ENCODE assay signal across 18 cellular contexts in genomic region chr10:119673271-119673670, GRCh38. TPM values are rescaled to one million over a fixed set of nuclear protein-coding genes. Genes with fewer than 3 reads are reported as not detected.
DNase-seq lines count a peak whose midpoint lies in the region; ATAC-seq and TF ChIP-seq lines count a peak whose summit lies in the region.
"Had no signal": no experiment of that assay in that cellular context is flagged by ENCODE, and none has a peak within 500 bp of the region (broad histone marks: within the 10 kb centered on the region; RNA-seq: fewer than 3 reads in every experiment).

No MANE protein-coding gene starts in this region.

- no peak overlapping the region for H2BK5ac ChIP-seq in mesendoderm (ENCODE audit: low read length)

- H3K4me2 ChIP-seq in mesendoderm (ENCODE audit: low read length) = no peak overlapping the region

- peaks cover 9% of the 10 kb centered on the region for H3K4me1 Mint-ChIP-seq in T-helper 17 cell

- no peak overlapping the region for H3K56ac ChIP-seq in mesendoderm (ENCODE audit: low read length)

- no peak overlapping the region for H3K18ac ChIP-seq in mesendoderm (ENCODE audit: low read length)

- H3K4me3 ChIP-seq in A673 (ENCODE audit: low read depth, low read length, poor library complexity, severe bottlenecking) = no peak overlapping the region
- H3K4me3 ChIP-seq in H7 (ENCODE audit: insufficient read depth, low read depth, low read length) = no peak overlapping the region
- H3K4me3 ChIP-seq in mesendoderm (ENCODE audit: low read length) = no peak overlapping the region
- no peak overlapping the region for H3K4me3 ChIP-seq in coronary artery
- H3K4me3 ChIP-seq: breast epithelium, sigmoid colon had no signal

- no peaks in the 10 kb centered on the region for H3K9me3 ChIP-seq in A673 (ENCODE audit: low read depth, low read length, poor library complexity, severe bottlenecking)
- no peaks in the 10 kb centered on the region for H3K9me3 ChIP-seq in T-helper 17 cell (ENCODE audit: control insufficient read depth, low read length, poor library complexity, severe bottlenecking)
- H3K9me3 ChIP-seq: breast epithelium, sigmoid colon had no signal

- no peaks in the 10 kb centered on the region for H3K27me3 ChIP-seq in A673 (replicated peaks; ENCODE audit: insufficient read depth, low read depth, low read length, poor library complexity)
- H3K27me3 ChIP-seq in H7 (ENCODE audit: control insufficient read depth, insufficient read depth, low read length) = no peaks in the 10 kb centered on the region
- H3K27me3 ChIP-seq in mesendoderm (ENCODE audit: insufficient read depth, low read length, poor library complexity) = no peaks in the 10 kb centered on the region
- H3K27me3 ChIP-seq: breast epithelium, sigmoid colon had no signal

- no TSS peak for BruUV-seq in A673 (replicated peaks; lab: Mats Ljungman, UMichigan)

- H2BK15ac ChIP-seq in mesendoderm (replicated peaks; ENCODE audit: low read depth) = no peak overlapping the region

- no peak overlapping the region for H3K4me3 Mint-ChIP-seq in T-helper 17 cell
- H3K4me3 Mint-ChIP-seq: CD4-positive, CD25-positive, alpha-beta regulatory T cell; dendritic cell treated with granulocyte-macrophage colony-stimulating factor and Interleukin-4, amounts not matched to agents 40 ng/mL and 50 ng/mL, for 4 days; nephron had no signal

- TF ChIP-seq CTCF in A673 (conservative IDR thresholded peaks at IDR 0.05; ENCODE audit: low read depth, low read length) (no peak), coronary artery (IDR thresholded peaks at IDR 0.05) (no peak)

- H4K8ac ChIP-seq in mesendoderm (ENCODE audit: low read depth, low read length) = no peak overlapping the region

- ATAC-seq in T-helper 17 cell = no peak
- ATAC-seq: left cardiac atrium had no signal

- WGBS in mesendoderm (ENCODE audit: extremely low coverage, insufficient coverage, low lambda C conversion rate) = no CpG with 5 or more reads among the region's 4 CpGs

- peak overlapping the region; percentile 6 for H3K27ac Mint-ChIP-seq in T-helper 17 cell
- H3K27ac Mint-ChIP-seq: dendritic cell treated with granulocyte-macrophage colony-stimulating factor and Interleukin-4, amounts not matched to agents 40 ng/mL and 50 ng/mL, for 4 days; nephron had no signal

- no peaks in the 10 kb centered on the region for H3K27me3 Mint-ChIP-seq in T-helper 17 cell
- H3K27me3 Mint-ChIP-seq: dendritic cell treated with granulocyte-macrophage colony-stimulating factor and Interleukin-4, amounts not matched to agents 40 ng/mL and 50 ng/mL, for 4 days had no signal

- no peak overlapping the region for H2BK120ac ChIP-seq in mesendoderm (ENCODE audit: low read depth, low read length)

- POLR2A ChIA-PET in A673 (lab: Charles Lee; ENCODE audit: low non-redundant PET) = no interaction called here

- CTCF ChIA-PET in A673 (lab: Charles Lee) = interaction anchor here (0.6 kb wide), 1 partner anchor 14 kb away, joined by 4 read pairs; no protein-coding TSS in a partner anchor

- H3K27ac ChIP-seq in A673 (ENCODE audit: low read depth, low read length, poor library complexity, severe bottlenecking) (peak overlapping the region; percentile 34), mesendoderm (ENCODE audit: low read depth, low read length) (no peak overlapping the region), coronary artery (no peak overlapping the region)
- H3K27ac ChIP-seq: breast epithelium, HL-60 had no signal

- no peak overlapping the region for H3K9ac ChIP-seq in mesendoderm (ENCODE audit: low read length)

- no peak overlapping the region for H3K4ac ChIP-seq in mesendoderm (ENCODE audit: low read depth, low read length)

- peaks cover 21% of the 10 kb centered on the region for H3K4me1 ChIP-seq in A673 (ENCODE audit: insufficient read depth, low read length, poor library complexity, severe bottlenecking)
- peaks cover 5% of the 10 kb centered on the region for H3K4me1 ChIP-seq in mesendoderm (ENCODE audit: control insufficient read depth, low read depth, low read length)

- H3K79me2 ChIP-seq in mesendoderm (ENCODE audit: control insufficient read depth, insufficient read depth, low read length) = no peaks in the 10 kb centered on the region

- H3K36me3 Mint-ChIP-seq in T-helper 17 cell (ENCODE audit: low read depth) = peaks cover 11% of the 10 kb centered on the region

- DNase-seq in A673 (ENCODE audit: low spot score) = peak; percentile 88
- DNase-seq in H7 = peak; percentile 60
- no peak for DNase-seq in T-helper 17 cell
- DNase-seq in mesendoderm = peak; percentile 93
- no peak for DNase-seq in SHP77 (lab: John Stamatoyannopoulos, UW)
- DNase-seq in coronary artery (ENCODE audit: low spot score) = no peak
- DNase-seq in cerebellar nuclear complex (lab: John Stamatoyannopoulos, UW) = no peak
- DNase-seq: activated CD8-positive, alpha-beta memory T cell treated with anti-CD3 and anti-CD28 coated beads, Interleukin-2, amount 50 U/mL, for 4 hours; activated effector memory CD4-positive, alpha-beta T cell treated with Interleukin-2 at 50 U/mL for 16 hours; CD4-positive, CD25-positive, alpha-beta regulatory T cell; DMS 273 treated with DMSO at 0.1 percent for 48 hours; left cardiac atrium; NCI-H524; sigmoid colon had no signal

- no peak overlapping the region for H2AK5ac ChIP-seq in mesendoderm (ENCODE audit: low read length)

- H3K23ac ChIP-seq in mesendoderm (ENCODE audit: low read length) = no peak overlapping the region

- peaks cover 7% of the 10 kb centered on the region for H3K79me1 ChIP-seq in mesendoderm (ENCODE audit: low read length)

- H4K5ac ChIP-seq in mesendoderm (ENCODE audit: low read length) = no peak overlapping the region

- H3K36me3 ChIP-seq in A673 (ENCODE audit: insufficient read depth, low read length, poor library complexity, severe bottlenecking) (peaks cover 64% of the 10 kb centered on the region), H7 (replicated peaks; ENCODE audit: control insufficient read depth, insufficient read depth, low read length) (peaks cover 16% of the 10 kb centered on the region), mesendoderm (ENCODE audit: control insufficient read depth, insufficient read depth, low read length) (peaks cover 13% of the 10 kb centered on the region)

- intact Hi-C loops in A673 (cut with micrococcal nuclease; ENCODE audit: unreplicated experiment) = no loop called here

RNA-seq across cellular contexts. Expression of gene BAG3, which starts 22.1 kb away (rescaled TPM):
- total RNA-seq in A673 (2021) (56.5 and 57.6 TPM in 2 replicates), T-helper 17 cell (10 to 100 TPM; 52.0 to 52.4 TPM)
- 8.4 and 8.6 TPM in 2 replicates for total RNA-seq in H7 (2014; rRNA removed; shearing (Covaris generic))
- polyA plus RNA-seq in mesendoderm (2013, experiment 1 of 2) = 16.0 TPM
- 16.9 TPM for polyA plus RNA-seq in mesendoderm (2013, experiment 2 of 2)

RNA-seq across cellular contexts. Expression of gene INPP5F, which starts 52.6 kb away (rescaled TPM):
- total RNA-seq in A673 (2021) (20.0 and 22.0 TPM in 2 replicates), T-helper 17 cell (10 to 100 TPM; 10.4 to 11.9 TPM)
- total RNA-seq in H7 (2014; rRNA removed; shearing (Covaris generic)) = 141 and 152 TPM in 2 replicates
- polyA plus RNA-seq in mesendoderm (2013, experiment 1 of 2) = 91.3 TPM
- polyA plus RNA-seq in mesendoderm (2013, experiment 2 of 2) = 93.7 TPM

Comparison
In these comparisons a context has a peak if more than half of its experiments do, and no peak if none do; other contexts are left out.
1. DNase-seq: peak in A673 (single experiment), H7 (single experiment) and mesendoderm (single experiment); none in T-helper 17 cell (0 of 3), SHP77 (0 of 2), coronary artery (single experiment) and cerebellar nuclear complex (0 of 2).